In genomic region chr11:134038897-134039470, GRCh38 we compare ENCODE assay signal across 12 cellular contexts. TPM values are rescaled to one million over a fixed set of nuclear protein-coding genes. Genes with fewer than 3 reads are reported as not detected.
DNase-seq lines count a peak whose midpoint lies in the region; ATAC-seq, FAIRE-seq and TF ChIP-seq lines count a peak whose summit lies in the region.
"Had no signal": no experiment of that assay in that cellular context is flagged by ENCODE, and none has a peak within 500 bp of the region (broad histone marks: within the 10 kb centered on the region; RNA-seq: fewer than 3 reads in every experiment).

No MANE protein-coding gene starts in this region.

- CTCF ChIA-PET in activated CD4-positive, alpha-beta T cell treated with anti-CD3 and anti-CD28 coated beads, Interleukin-2, amount 10 ng/mL, durations not matched to agents 7 days and 5 days (lab: Charles Lee): interaction anchor here (0.9 to 4.0 kb wide), 6 partner anchors 8 to 112 kb away, joined by 4 to 27 read pairs (median 8); no protein-coding TSS in a partner anchor
- CTCF ChIA-PET in naive thymus-derived CD4-positive, alpha-beta T cell (lab: Charles Lee): interaction anchor here (0.8 kb wide), 1 partner anchor 86 kb away, joined by 3 read pairs; no protein-coding TSS in a partner anchor

- no peaks in the 10 kb centered on the region for H3K36me3 ChIP-seq in naive thymus-derived CD4-positive, alpha-beta T cell (ENCODE audit: control insufficient read depth in 2 of 3, insufficient read depth in 3 of 3, low read length in 3 of 3)
- no peaks in the 10 kb centered on the region for H3K36me3 ChIP-seq in transverse colon

- peaks cover 18 to 24% of the 10 kb centered on the region in 2 donors for H3K4me1 ChIP-seq in naive thymus-derived CD4-positive, alpha-beta T cell (ENCODE audit: control insufficient read depth in 2 of 2, insufficient read depth in 2 of 2, low read length in 2 of 2)
- H3K4me1 ChIP-seq in transverse colon: peaks cover 29 to 56% (median 44%) of the 10 kb centered on the region in 4 donors

- intact Hi-C loops in naive thymus-derived CD4-positive, alpha-beta T cell (cut with micrococcal nuclease): loop anchor here in 1 of 2 donors (5.0 to 10.0 kb wide), 2 partner anchors 186 to 293 kb away; partner anchors contain the start of genes GLB1L2, NCAPD3 and VPS26B
- intact Hi-C loops in transverse colon (cut with DNase I; ENCODE audit: low total_unique reads): no loop called here

- in situ Hi-C loops in transverse colon (cut with MboI; ENCODE audit: low pct_ligation_motif_present in 1 of 4, low pct_unique_long_range_greater_than_20kb in 1 of 4, low sequenced_read_pairs in 3 of 4): no loop called here

- TF ChIP-seq EP300 in transverse colon (IDR thresholded peaks at IDR 0.05; ENCODE audit: low read depth): no peak

- ATAC-seq in naive thymus-derived CD4-positive, alpha-beta T cell: no peak
- ATAC-seq in HG02885 (IDR thresholded peaks at IDR 0.05; ENCODE audit: poor library complexity, unreplicated experiment) (no peak), GM19397 (IDR thresholded peaks at IDR 0.05; ENCODE audit: unreplicated experiment) (no peak)

- no peak for TF ChIP-seq CTCF in transverse colon (IDR thresholded peaks at IDR 0.05)

- H3K36me3 Mint-ChIP-seq in activated CD4-positive, alpha-beta T cell treated with anti-CD3 and anti-CD28 coated beads, Interleukin-2, amount 10 ng/mL, durations not matched to agents 7 days and 5 days (ENCODE audit: low read depth): peaks cover 5% of the 10 kb centered on the region
- H3K36me3 Mint-ChIP-seq in naive thymus-derived CD4-positive, alpha-beta T cell: peaks cover 0 to 4% (median 0%) of the 10 kb centered on the region in 5 donors

- H3K9me3 Mint-ChIP-seq in activated CD4-positive, alpha-beta T cell treated with anti-CD3 and anti-CD28 coated beads, Interleukin-2, amount 10 ng/mL, durations not matched to agents 7 days and 5 days: no peaks in the 10 kb centered on the region
- peaks cover 0 to 1% (median 0%) of the 10 kb centered on the region in 11 donors for H3K9me3 Mint-ChIP-seq in naive thymus-derived CD4-positive, alpha-beta T cell
- H3K9me3 Mint-ChIP-seq: activated naive CD4-positive, alpha-beta T cell treated with anti-CD3 and anti-CD28 coated beads for 36 hours had no signal

- no peaks in the 10 kb centered on the region for H3K27me3 Mint-ChIP-seq in activated CD4-positive, alpha-beta T cell treated with anti-CD3 and anti-CD28 coated beads, Interleukin-2, amount 10 ng/mL, durations not matched to agents 7 days and 5 days
- peaks cover 0 to 2% (median 0%) of the 10 kb centered on the region in 5 donors for H3K27me3 Mint-ChIP-seq in naive thymus-derived CD4-positive, alpha-beta T cell

- H3K27me3 ChIP-seq in naive thymus-derived CD4-positive, alpha-beta T cell (ENCODE audit: control insufficient read depth in 2 of 2, insufficient read depth in 2 of 2, low read length in 2 of 2): no peaks in the 10 kb centered on the region
- H3K27me3 ChIP-seq in transverse colon: no peaks in the 10 kb centered on the region

- FAIRE-seq in RCC 7860 (lab: Jason Lieb, UNC): no peak
- FAIRE-seq: GM18507 had no signal

- no peak overlapping the region for H3K4me3 Mint-ChIP-seq in activated CD4-positive, alpha-beta T cell treated with anti-CD3 and anti-CD28 coated beads, Interleukin-2, amount 10 ng/mL, durations not matched to agents 7 days and 5 days
- H3K4me3 Mint-ChIP-seq in naive thymus-derived CD4-positive, alpha-beta T cell: peak overlapping the region in 8 of 10 donors; percentile 21 to 95 (median 70)
- H3K4me3 Mint-ChIP-seq: activated naive CD4-positive, alpha-beta T cell treated with anti-CD3 and anti-CD28 coated beads for 36 hours had no signal

- no peaks in the 10 kb centered on the region for H3K9me3 ChIP-seq in naive thymus-derived CD4-positive, alpha-beta T cell (ENCODE audit: control insufficient read depth in 2 of 3, low read length in 3 of 3)
- no peaks in the 10 kb centered on the region for H3K9me3 ChIP-seq in transverse colon

- peaks cover 37% of the 10 kb centered on the region for H3K4me1 Mint-ChIP-seq in activated CD4-positive, alpha-beta T cell treated with anti-CD3 and anti-CD28 coated beads, Interleukin-2, amount 10 ng/mL, durations not matched to agents 7 days and 5 days
- H3K4me1 Mint-ChIP-seq in naive thymus-derived CD4-positive, alpha-beta T cell: peaks cover 21 to 37% (median 35%) of the 10 kb centered on the region in 7 donors

- no peak for TF ChIP-seq POLR2A in transverse colon (IDR thresholded peaks at IDR 0.05)

- no peak for DNase-seq in activated CD4-positive, alpha-beta T cell treated with anti-CD3 and anti-CD28 coated beads, Interleukin-2, amount 10 ng/mL, durations not matched to agents 7 days and 5 days
- DNase-seq in activated CD4-positive, alpha-beta T cell treated with anti-CD3 and anti-CD28 coated beads, Interleukin-2, amount 50 U/mL, for 48 hours: no peak
- DNase-seq in ecto neural progenitor cell (ENCODE audit: low spot score) (peak; percentile 73), transverse colon (no peak), RCC 7860 (ENCODE audit: low spot score) (no peak)
- DNase-seq in naive thymus-derived CD4-positive, alpha-beta T cell: no peak
- DNase-seq: ACHN; activated CD4-positive, alpha-beta T cell treated with anti-CD3 and anti-CD28 coated beads for 48 hours; activated naive CD4-positive, alpha-beta T cell treated with anti-CD3 and anti-CD28 coated beads for 36 hours had no signal

- WGBS in transverse colon (ENCODE audit: low coverage in 1 of 2), 2 donors: 41 to 47% methylated on average over 4 to 10 of the region's 10 CpGs

- peak overlapping the region; percentile 4 for H3K27ac Mint-ChIP-seq in activated CD4-positive, alpha-beta T cell treated with anti-CD3 and anti-CD28 coated beads, Interleukin-2, amount 10 ng/mL, durations not matched to agents 7 days and 5 days
- H3K27ac Mint-ChIP-seq in naive thymus-derived CD4-positive, alpha-beta T cell: peak overlapping the region in 6 of 9 donors; percentile 24 to 97 (median 50)
- H3K27ac Mint-ChIP-seq: activated naive CD4-positive, alpha-beta T cell treated with anti-CD3 and anti-CD28 coated beads for 36 hours had no signal

- POLR2A ChIA-PET in activated CD4-positive, alpha-beta T cell treated with anti-CD3 and anti-CD28 coated beads, Interleukin-2, amount 10 ng/mL, durations not matched to agents 7 days and 5 days (lab: Charles Lee): no interaction called here
- POLR2A ChIA-PET in naive thymus-derived CD4-positive, alpha-beta T cell (lab: Charles Lee): interaction anchor here (0.8 to 3.7 kb wide), 6 partner anchors 8 to 111 kb away, joined by 3 to 18 read pairs (median 3); partner anchors contain the start of gene IGSF9B

- H3K4me3 ChIP-seq in naive thymus-derived CD4-positive, alpha-beta T cell (ENCODE audit: low read length): no peak overlapping the region
- H3K4me3 ChIP-seq in transverse colon: no peak overlapping the region

- H3K27ac ChIP-seq in naive thymus-derived CD4-positive, alpha-beta T cell (ENCODE audit: low read depth, low read length): no peak overlapping the region
- peak overlapping the region; percentile 53 to 90 (median 87) for H3K27ac ChIP-seq in transverse colon

RNA-seq across cellular contexts. Expression of gene JAM3, which starts 29.9 kb away (rescaled TPM):
- 1 to 10 TPM; 4.8 to 5.0 TPM for total RNA-seq in activated CD4-positive, alpha-beta T cell treated with anti-CD3 and anti-CD28 coated beads, Interleukin-2, amount 10 ng/mL, durations not matched to agents 7 days and 5 days
- 1 to 10 TPM; 4.8 to 8.2 (median 6.3) TPM for total RNA-seq in naive thymus-derived CD4-positive, alpha-beta T cell
- polyA plus RNA-seq in naive thymus-derived CD4-positive, alpha-beta T cell: 1 to 10 TPM; 5.7 to 6.0 TPM
- 10 to 100 TPM in 3 of 4 donors, 1 to 10 TPM in 1; 7.8 to 56.9 (median 13.8) TPM for total RNA-seq in transverse colon
